Comparison of ENCODE assay signal across 22 cellular contexts in the genomic region with DNA sequence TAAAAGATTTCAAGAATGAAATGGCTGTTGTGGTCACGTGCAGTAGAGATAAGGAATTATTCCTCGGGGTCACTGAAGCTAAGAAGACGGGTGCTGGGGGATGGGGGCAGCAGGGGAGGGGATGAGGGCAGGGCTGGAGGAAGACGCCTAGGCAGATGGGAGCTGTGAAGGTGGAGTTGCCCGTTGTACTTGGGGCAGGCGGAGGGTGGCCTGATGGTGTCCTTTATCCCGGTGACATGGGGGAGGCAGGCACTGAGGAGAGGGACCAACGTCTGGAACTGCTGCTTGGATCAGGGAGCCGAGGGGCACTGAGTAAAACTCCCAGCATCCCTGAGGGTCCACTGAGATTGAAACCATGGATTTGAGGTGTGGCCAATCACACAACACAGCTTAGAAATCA.
"Had no signal": no experiment of that assay in that cellular context is flagged by ENCODE, and none has a peak within 500 bp of the region (broad histone marks: within the 10 kb centered on the region; RNA-seq: fewer than 3 reads in every experiment).

No MANE protein-coding gene starts in this region.

- H3K27ac Mint-ChIP-seq: activated CD8-positive, alpha-beta T cell treated with anti-CD3 and anti-CD28 coated beads for 36 hours; activated naive CD4-positive, alpha-beta T cell treated with anti-CD3 and anti-CD28 coated beads, Interleukin-2, amount 50 U/mL, for 24 hours had no signal

- H3K27ac ChIP-seq: brain microvascular endothelial cell, cardiac muscle cell, KMS-11, SK-N-MC had no signal

- H3K27me3 ChIP-seq: brain microvascular endothelial cell, cardiac muscle cell had no signal

- H3K4me3 Mint-ChIP-seq: activated CD8-positive, alpha-beta T cell treated with anti-CD3 and anti-CD28 coated beads for 36 hours; activated naive CD4-positive, alpha-beta T cell treated with anti-CD3 and anti-CD28 coated beads, Interleukin-2, amount 50 U/mL, for 24 hours; T-cell had no signal

- H3K9me3 Mint-ChIP-seq: activated CD8-positive, alpha-beta T cell treated with anti-CD3 and anti-CD28 coated beads for 36 hours; activated naive CD4-positive, alpha-beta T cell treated with anti-CD3 and anti-CD28 coated beads, Interleukin-2, amount 50 U/mL, for 24 hours; T-cell had no signal

- H3K4me2 ChIP-seq: KMS-11 had no signal

- FAIRE-seq: TTC549 had no signal

- H3K27me3 Mint-ChIP-seq: activated naive CD4-positive, alpha-beta T cell treated with anti-CD3 and anti-CD28 coated beads, Interleukin-2, amount 50 U/mL, for 24 hours; T-cell had no signal

- H3K4me3 ChIP-seq: cardiac muscle cell, SK-N-MC had no signal

- DNase-seq: activated CD4-positive, CD25-positive, alpha-beta regulatory T cell; activated CD8-positive, alpha-beta T cell treated with anti-CD3 and anti-CD28 coated beads for 36 hours; activated T-cell treated with anti-CD3 and anti-CD28 coated beads for 4 hours; brain microvascular endothelial cell; NCI-H1092; NCI-H1417; NCI-H1930; NCI-H2171; NCI-H226; NCI-H774; OCI-M1; RPMI8226; T-cell; T-helper 2 cell; T1000 had no signal

- H3K36me3 ChIP-seq: brain microvascular endothelial cell, cardiac muscle cell had no signal

- ATAC-seq: activated CD8-positive, alpha-beta T cell treated with anti-CD3 and anti-CD28 coated beads for 36 hours; Panc1; Right ventricle myocardium inferior; T-cell had no signal

- H3K9ac ChIP-seq: KMS-11 had no signal
